30 cellular contexts compared by ENCODE assay signal in the genomic region with DNA sequence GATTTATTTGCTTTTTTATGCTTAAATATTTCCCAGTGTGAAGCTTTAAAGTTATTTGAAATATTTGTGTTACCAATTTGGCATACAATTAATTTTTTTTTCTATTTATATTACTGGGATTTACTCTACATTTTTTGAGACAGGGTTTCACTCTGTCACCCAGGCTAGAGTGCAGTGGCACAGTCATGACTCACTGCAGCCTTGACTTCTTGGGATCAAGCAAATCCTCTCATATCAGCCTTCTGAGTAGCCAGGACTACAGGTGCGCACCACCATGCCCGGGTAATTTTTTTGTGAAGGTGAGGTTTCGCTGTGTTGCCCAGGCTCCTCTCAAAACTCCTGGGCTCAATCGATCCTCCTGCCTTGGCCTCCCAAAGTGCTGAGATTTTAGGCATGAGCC.
"Had no signal": no experiment of that assay in that cellular context is flagged by ENCODE, and none has a peak within 500 bp of the region (broad histone marks: within the 10 kb centered on the region; RNA-seq: fewer than 3 reads in every experiment).

No MANE protein-coding gene starts in this region.

- ATAC-seq: activated CD4-positive, alpha-beta T cell treated with anti-CD3 and anti-CD28 coated beads for 36 hours; activated CD8-positive, alpha-beta memory T cell treated with anti-CD3 and anti-CD28 coated beads, Interleukin-2, amount 10 ng/mL, durations not matched to agents 7 days and 5 days; activated CD8-positive, alpha-beta T cell treated with anti-CD3 and anti-CD28 coated beads, Interleukin-2, amount 10 ng/mL, durations not matched to agents 7 days and 5 days; activated naive CD4-positive, alpha-beta T cell treated with anti-CD3 and anti-CD28 coated beads, Interleukin-2, amount 50 U/mL, for 72 hours; body of pancreas; effector memory CD8-positive, alpha-beta T cell; foreskin keratinocyte; gastrocnemius medialis had no signal

- H3K9me3 Mint-ChIP-seq: activated CD4-positive, alpha-beta memory T cell treated with anti-CD3 and anti-CD28 coated beads for 36 hours; activated CD4-positive, alpha-beta T cell treated with anti-CD3 and anti-CD28 coated beads, Interleukin-2, amount 10 ng/mL, durations not matched to agents 24 days and 14 days; activated naive CD4-positive, alpha-beta T cell treated with anti-CD3 and anti-CD28 coated beads, Interleukin-2, amount 10 ng/mL, durations not matched to agents 7 days and 5 days; activated naive CD4-positive, alpha-beta T cell treated with anti-CD3 and anti-CD28 coated beads, Interleukin-2, amount 50 U/mL, for 72 hours; activated naive CD8-positive, alpha-beta T cell treated with anti-CD3 and anti-CD28 coated beads, Interleukin-2, amount 10 ng/mL, durations not matched to agents 7 days and 5 days; activated T-helper 1 cell treated with anti-CD3 and anti-CD28 coated beads, Interleukin-12 subunit alpha, Interleukin-12 subunit beta, Interleukin-2, Interleukin-4 antibody, amounts not matched to agents 30 ng/mL and 10 ng/mL and 1 ng/mL, durations not matched to agents 14 hours and 24 hours and 36 hours; activated T-helper 2 cell treated with anti-CD3 and anti-CD28 coated beads, Interferon-gamma antibody, Interleukin-2, Interleukin-4, amounts not matched to agents 10 μg/mL and 5 μg/mL and 100 μg/mL, durations not matched to agents 14 hours and 24 hours and 36 hours; effector memory CD8-positive, alpha-beta T cell had no signal

- H3K9me3 ChIP-seq: body of pancreas, esophagus muscularis mucosa, gastrocnemius medialis had no signal

- H3K4me3 Mint-ChIP-seq: activated CD4-positive, alpha-beta memory T cell treated with anti-CD3 and anti-CD28 coated beads for 36 hours; activated CD4-positive, alpha-beta T cell treated with anti-CD3 and anti-CD28 coated beads for 36 hours; activated CD4-positive, alpha-beta T cell treated with anti-CD3 and anti-CD28 coated beads, Interleukin-2, amount 10 ng/mL, durations not matched to agents 24 days and 14 days; activated CD8-positive, alpha-beta memory T cell treated with anti-CD3 and anti-CD28 coated beads, Interleukin-2, amount 10 ng/mL, durations not matched to agents 7 days and 5 days; activated CD8-positive, alpha-beta T cell treated with anti-CD3 and anti-CD28 coated beads, Interleukin-2, amount 10 ng/mL, durations not matched to agents 7 days and 5 days; activated naive CD4-positive, alpha-beta T cell treated with anti-CD3 and anti-CD28 coated beads, Interleukin-2, amount 10 ng/mL, durations not matched to agents 7 days and 5 days; activated naive CD8-positive, alpha-beta T cell treated with anti-CD3 and anti-CD28 coated beads, Interleukin-2, amount 10 ng/mL, durations not matched to agents 7 days and 5 days; activated T-helper 1 cell treated with anti-CD3 and anti-CD28 coated beads, Interleukin-12 subunit alpha, Interleukin-12 subunit beta, Interleukin-2, Interleukin-4 antibody, amounts not matched to agents 30 ng/mL and 10 ng/mL and 1 ng/mL, durations not matched to agents 14 hours and 24 hours and 36 hours; effector memory CD8-positive, alpha-beta T cell had no signal

- H3K27ac ChIP-seq: body of pancreas, foreskin keratinocyte had no signal

- H3K36me3 ChIP-seq: gastrocnemius medialis had no signal

- DNase-seq: activated CD4-positive, alpha-beta memory T cell treated with anti-CD3 and anti-CD28 coated beads for 36 hours; activated CD4-positive, alpha-beta T cell treated with anti-CD3 and anti-CD28 coated beads for 36 hours; activated CD4-positive, alpha-beta T cell treated with anti-CD3 and anti-CD28 coated beads, Interleukin-2, amount 10 ng/mL, durations not matched to agents 24 days and 14 days; activated CD4-positive, CD25-positive, alpha-beta regulatory T cell; activated CD4-positive, CD25-positive, alpha-beta regulatory T cell treated with anti-CD3 and anti-CD28 coated beads, Interleukin-2, amount 50 U/mL, for 72 hours; activated CD8-positive, alpha-beta memory T cell treated with anti-CD3 and anti-CD28 coated beads, Interleukin-2, amount 10 ng/mL, durations not matched to agents 7 days and 5 days; activated CD8-positive, alpha-beta memory T cell treated with anti-CD3 and anti-CD28 coated beads, Interleukin-2, amount 50 U/mL, for 4 hours; activated CD8-positive, alpha-beta T cell treated with anti-CD3 and anti-CD28 coated beads, Interleukin-2, amount 10 ng/mL, durations not matched to agents 7 days and 5 days; activated effector memory CD4-positive, alpha-beta T cell treated with anti-CD3 and anti-CD28 coated beads, Interleukin-2, amount 50 U/mL, for 16 hours; activated naive CD4-positive, alpha-beta T cell treated with anti-CD3 and anti-CD28 coated beads, Interleukin-2, amount 10 ng/mL, durations not matched to agents 7 days and 5 days; activated naive CD8-positive, alpha-beta T cell treated with anti-CD3 and anti-CD28 coated beads, Interleukin-2, amount 10 ng/mL, durations not matched to agents 7 days and 5 days; activated T-cell treated with anti-CD3 and anti-CD28 coated beads, Interleukin-2, amount 50 U/mL, for 1 hour; activated T-cell treated with anti-CD3 and anti-CD28 coated beads, Interleukin-2, amount 50 U/mL, for 48 hours; amniotic stem cell; aorta; body of pancreas; caudate nucleus; cortex of kidney; dermis blood vessel endothelial cell; effector CD4-positive, alpha-beta T cell; effector memory CD8-positive, alpha-beta T cell; erythroblast; foreskin keratinocyte; gastrocnemius medialis; glutamatergic neuron; T-helper 2 cell had no signal

- H3K27me3 ChIP-seq: body of pancreas, esophagus muscularis mucosa, foreskin keratinocyte, gastrocnemius medialis had no signal

- H3K27me3 Mint-ChIP-seq: activated CD4-positive, alpha-beta memory T cell treated with anti-CD3 and anti-CD28 coated beads for 36 hours; activated CD4-positive, alpha-beta T cell treated with anti-CD3 and anti-CD28 coated beads for 36 hours; activated CD4-positive, alpha-beta T cell treated with anti-CD3 and anti-CD28 coated beads, Interleukin-2, amount 10 ng/mL, durations not matched to agents 24 days and 14 days; activated CD8-positive, alpha-beta memory T cell treated with anti-CD3 and anti-CD28 coated beads, Interleukin-2, amount 10 ng/mL, durations not matched to agents 7 days and 5 days; activated naive CD4-positive, alpha-beta T cell treated with anti-CD3 and anti-CD28 coated beads, Interleukin-2, amount 10 ng/mL, durations not matched to agents 7 days and 5 days; activated naive CD8-positive, alpha-beta T cell treated with anti-CD3 and anti-CD28 coated beads, Interleukin-2, amount 10 ng/mL, durations not matched to agents 7 days and 5 days; effector memory CD8-positive, alpha-beta T cell had no signal

- H3K4me3 ChIP-seq: body of pancreas, esophagus muscularis mucosa, gastrocnemius medialis had no signal

- H3K4me1 Mint-ChIP-seq: activated naive CD4-positive, alpha-beta T cell treated with anti-CD3 and anti-CD28 coated beads, Interleukin-2, amount 10 ng/mL, durations not matched to agents 7 days and 5 days had no signal

- H3K27ac Mint-ChIP-seq: activated CD4-positive, alpha-beta memory T cell treated with anti-CD3 and anti-CD28 coated beads for 36 hours; activated CD4-positive, alpha-beta T cell treated with anti-CD3 and anti-CD28 coated beads for 36 hours; activated CD4-positive, alpha-beta T cell treated with anti-CD3 and anti-CD28 coated beads, Interleukin-2, amount 10 ng/mL, durations not matched to agents 24 days and 14 days; activated CD8-positive, alpha-beta memory T cell treated with anti-CD3 and anti-CD28 coated beads, Interleukin-2, amount 10 ng/mL, durations not matched to agents 7 days and 5 days; activated CD8-positive, alpha-beta T cell treated with anti-CD3 and anti-CD28 coated beads, Interleukin-2, amount 10 ng/mL, durations not matched to agents 7 days and 5 days; activated naive CD4-positive, alpha-beta T cell treated with anti-CD3 and anti-CD28 coated beads, Interleukin-2, amount 10 ng/mL, durations not matched to agents 7 days and 5 days; activated naive CD4-positive, alpha-beta T cell treated with anti-CD3 and anti-CD28 coated beads, Interleukin-2, amount 50 U/mL, for 72 hours; activated naive CD8-positive, alpha-beta T cell treated with anti-CD3 and anti-CD28 coated beads, Interleukin-2, amount 10 ng/mL, durations not matched to agents 7 days and 5 days; activated T-helper 1 cell treated with anti-CD3 and anti-CD28 coated beads, Interleukin-12 subunit alpha, Interleukin-12 subunit beta, Interleukin-2, Interleukin-4 antibody, amounts not matched to agents 30 ng/mL and 10 ng/mL and 1 ng/mL, durations not matched to agents 14 hours and 24 hours and 36 hours; activated T-helper 2 cell treated with anti-CD3 and anti-CD28 coated beads, Interferon-gamma antibody, Interleukin-2, Interleukin-4, amounts not matched to agents 10 μg/mL and 5 μg/mL and 100 μg/mL, durations not matched to agents 14 hours and 24 hours and 36 hours; effector memory CD8-positive, alpha-beta T cell had no signal
